In the genomic region with DNA sequence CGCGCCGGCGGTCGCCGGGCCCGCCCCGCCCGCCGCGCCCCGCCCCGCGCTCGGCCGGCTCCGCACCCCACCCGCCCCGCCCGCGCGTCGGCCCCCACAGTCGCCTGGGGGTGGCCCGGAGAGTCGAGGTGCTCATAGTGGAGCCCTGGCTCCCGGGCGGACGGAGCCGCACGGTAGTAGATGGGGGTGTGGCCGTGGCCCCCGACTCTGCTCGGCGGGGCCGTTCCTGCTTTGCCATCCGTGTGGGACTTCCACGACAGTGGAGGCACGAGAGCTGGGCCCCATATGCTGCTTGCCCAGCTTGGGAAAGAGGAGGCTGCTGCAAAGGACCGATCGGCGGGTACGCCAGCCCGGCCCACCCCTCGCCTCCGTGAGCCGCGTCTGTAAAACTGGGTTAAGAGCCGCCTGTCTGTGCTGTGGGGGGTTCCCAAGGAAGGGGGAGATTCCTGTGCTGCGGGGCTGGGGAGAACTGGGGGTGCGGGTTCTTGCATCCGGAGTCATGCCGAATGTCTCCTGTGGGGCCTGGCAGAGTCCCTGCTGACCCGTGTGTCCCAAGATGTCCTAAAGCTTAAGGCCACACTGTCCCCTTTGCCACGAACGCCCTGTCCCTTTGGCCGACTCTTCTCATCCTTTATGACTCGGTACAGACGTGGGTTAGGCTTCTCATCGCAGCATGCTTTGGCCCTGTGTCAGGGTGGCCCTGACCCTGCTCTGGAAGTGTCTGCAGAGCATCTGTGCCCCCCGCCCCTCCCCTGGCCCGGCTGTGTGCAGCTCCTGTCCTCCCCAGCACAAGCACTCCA, we compare ENCODE assay signal across 7 cellular contexts. TPM values are rescaled to one million over a fixed set of nuclear protein-coding genes. Genes with fewer than 3 reads are reported as not detected.
A peak's percentile ranks its signal among the peaks of the same experiment; 100 is the strongest.
DNase-seq lines count a peak whose midpoint lies in the region; FAIRE-seq and TF ChIP-seq lines count a peak whose summit lies in the region.

TSS of gene OPRL1 (plus strand) at position 70 of the 800 bp plus-strand sequence. CDS start 12,639 bp downstream, outside the sequence.

- peaks cover 0 to 2% of the 10 kb centered on the region in 2 experiments; a peak in 1 of 5 replicates for H3K9me3 Mint-ChIP-seq in H9

- no peak within 1 kb of the TSS for H2BK120ac ChIP-seq in H9 (ENCODE audit: low read depth, low read length, poor library complexity, severe bottlenecking)

- no peak within 1 kb of the TSS for H4K91ac ChIP-seq in H9 (ENCODE audit: insufficient read length, low read depth, low read length)

- no peak within 1 kb of the TSS for H2AFZ ChIP-seq in H9 (ENCODE audit: low read length)

- no peaks in the 10 kb centered on the region for H4K20me1 ChIP-seq in H9 (ENCODE audit: control insufficient read depth, insufficient read depth, insufficient read length)

- FAIRE-seq in D721Med (lab: Jason Lieb, UNC), result no peak

- no peaks in the 10 kb centered on the region for H3K79me1 ChIP-seq in H9 (ENCODE audit: insufficient read depth, low read depth, low read length, poor library complexity, severe bottlenecking)

- no peak within 1 kb of the TSS for H2AK5ac ChIP-seq in H9 (ENCODE audit: insufficient read length, low read length)

- H3K4me3 Mint-ChIP-seq in H9, result peak within 1 kb of the TSS; percentile 67 to 85

- no peak within 1 kb of the TSS for H2BK20ac ChIP-seq in H9 (ENCODE audit: low read depth, low read length, poor library complexity, severe bottlenecking)

- peaks cover 32 to 43% of the 10 kb centered on the region in 2 experiments for H3K4me1 Mint-ChIP-seq in H9

- DNase-seq in H9 (no peak), epithelial cell of esophagus (ENCODE audit: low read depth) (no peak), D721Med (ENCODE audit: insufficient read length, low spot score) (no peak), AG20443 (ENCODE audit: low spot score) (no peak), NCI-H69 (lab: John Stamatoyannopoulos, UW) (no peak)

- TF ChIP-seq CTCF in H9 (conservative IDR thresholded peaks at IDR 0.05), result no peak
- TF ChIP-seq CTCF in VCaP (conservative IDR thresholded peaks at IDR 0.05), result no peak
- TF ChIP-seq CTCF in epithelial cell of esophagus (IDR thresholded peaks at IDR 0.05; ENCODE audit: insufficient read depth, low read depth, low read length, missing control alignments), result no peak
- no peak for TF ChIP-seq CTCF in neutrophil (IDR thresholded peaks at IDR 0.05)
- no peak for TF ChIP-seq CTCF in D721Med (IDR thresholded peaks at IDR 0.05; ENCODE audit: insufficient read depth, missing control alignments)

- H3K9me3 ChIP-seq in H9 (ENCODE audit: control insufficient read depth, low read depth, low read length) (no peaks in the 10 kb centered on the region), neutrophil (no peaks in the 10 kb centered on the region)

- H4K8ac ChIP-seq in H9 (replicated peaks; ENCODE audit: insufficient read length, low read depth, low read length), result no peak within 1 kb of the TSS

- H4K5ac ChIP-seq in H9 (ENCODE audit: insufficient read length, low read depth, low read length), result no peak within 1 kb of the TSS

- WGBS in H9 (ENCODE audit: extremely low coverage, insufficient read length, low lambda C conversion rate), result no CpG with 5 or more reads among the region's 62 CpGs

- H3K27ac ChIP-seq in H9 (ENCODE audit: insufficient read length, low read depth, low read length) (no peak within 1 kb of the TSS), VCaP (peak within 1 kb of the TSS; percentile 91), neutrophil (peak within 1 kb of the TSS; percentile 99)

- H2BK12ac ChIP-seq in H9 (ENCODE audit: insufficient read length, low read depth, low read length), result no peak within 1 kb of the TSS

- no peak within 1 kb of the TSS for H3K23ac ChIP-seq in H9 (ENCODE audit: insufficient read length, low read depth, low read length)

- H3K56ac ChIP-seq in H9 (ENCODE audit: insufficient read length, low read depth, low read length), result no peak within 1 kb of the TSS

- no peak within 1 kb of the TSS; a peak in 1 of 7 replicates for H3K27ac Mint-ChIP-seq in H9

- H3K27me3 ChIP-seq in H9 (ENCODE audit: insufficient read depth, low read length) (peaks cover 5% of the 10 kb centered on the region; the same call in 1 of the 2 replicates), neutrophil (peaks cover 17% of the 10 kb centered on the region)

- no peak within 1 kb of the TSS for H3T11ph ChIP-seq in H9 (ENCODE audit: low read length)

- H3K14ac ChIP-seq in H9 (ENCODE audit: insufficient read depth, low read length), result no peak within 1 kb of the TSS

- H3K36me3 ChIP-seq in neutrophil, result peaks cover 20% of the 10 kb centered on the region

- no peak within 1 kb of the TSS for H3K9ac ChIP-seq in H9 (ENCODE audit: extremely low read depth, insufficient read length, low read length)

- H3K36me3 Mint-ChIP-seq in H9 (ENCODE audit: insufficient read depth in 1 of 3, low read depth in 3 of 3), result no peaks in the 10 kb centered on the region; a peak in 1 of 7 replicates

- peaks cover 43% of the 10 kb centered on the region for H3K27me3 Mint-ChIP-seq in H9 (ENCODE audit: low read depth)

- no peak within 1 kb of the TSS for H2BK5ac ChIP-seq in H9 (ENCODE audit: insufficient read length, low read length)

- no peaks in the 10 kb centered on the region; the same call in 1 of the 2 replicates for H3K4me1 ChIP-seq in H9 (ENCODE audit: insufficient read depth, low read length)
- peaks cover 66 to 75% of the 10 kb centered on the region in 2 experiments for H3K4me1 ChIP-seq in neutrophil (ENCODE audit: control insufficient read depth in 1 of 2, insufficient read depth in 1 of 2, low read depth in 1 of 2, low read length in 1 of 2)

- H3K23me2 ChIP-seq in H9 (ENCODE audit: insufficient read length, low read depth, low read length, poor library complexity, severe bottlenecking), result peaks cover 20% of the 10 kb centered on the region

- H3K4me3 ChIP-seq in epithelial cell of esophagus (ENCODE audit: low read length) (peak within 1 kb of the TSS; percentile 60), neutrophil (ENCODE audit: low read depth in 1 of 2, low read length in 1 of 2) (peak within 1 kb of the TSS; percentile 99 to 100)

- no peak within 1 kb of the TSS for H3K4ac ChIP-seq in H9 (ENCODE audit: low read depth, low read length)

- peak within 1 kb of the TSS; percentile 62 for H3K4me2 ChIP-seq in H9 (ENCODE audit: insufficient read depth, insufficient read length, low read length)

- no peaks in the 10 kb centered on the region for H3K79me2 ChIP-seq in H9 (ENCODE audit: insufficient read depth, low read length)

- H3K18ac ChIP-seq in H9 (ENCODE audit: insufficient read length, low read depth, low read length), result no peak within 1 kb of the TSS

- no peak within 1 kb of the TSS for H2BK15ac ChIP-seq in H9 (ENCODE audit: low read depth, low read length)

RNA-seq across cellular contexts. Expression of gene OPRL1, which starts in this region (rescaled TPM):
- 0.90 and 1.0 TPM in 2 replicates for total RNA-seq in H9 (2021)
